Comparison of ENCODE assay signal across 8 cellular contexts in genomic region chr20:45322952-45323383, GRCh38. TPM values are rescaled to one million over a fixed set of nuclear protein-coding genes. Genes with fewer than 3 reads are reported as not detected.
DNase-seq lines count a peak whose midpoint lies in the region; ATAC-seq and TF ChIP-seq lines count a peak whose summit lies in the region.

No MANE protein-coding gene starts in this region.

- peaks cover 0 to 22% (median 0%) of the 10 kb centered on the region in 12 donors for H3K4me1 ChIP-seq in heart left ventricle

- H3K4me3 ChIP-seq in heart left ventricle = no peak overlapping the region

- 33 to 46% (median 36%) methylated on average over 7 of the region's 7 CpGs for WGBS in heart left ventricle, 4 donors

- H3K27ac ChIP-seq in heart left ventricle = peak overlapping the region in 2 of 12 donors; percentile 41 to 42
- H3K27ac ChIP-seq in substantia nigra (ENCODE audit: low read depth, low read length, poor library complexity, severe bottlenecking) = no peak overlapping the region

- H3K9me3 ChIP-seq in heart left ventricle = no peaks in the 10 kb centered on the region

- peaks cover 0 to 34% (median 19%) of the 10 kb centered on the region in 9 donors for H3K36me3 ChIP-seq in heart left ventricle

- intact Hi-C loops in heart left ventricle (cut with DNase I) = loop anchor here in 7 of 10 donors (2.0 to 5.0 kb wide), 6 partner anchors 39 to 449 kb away; partner anchors contain the start of gene SYS1 (in 1 of the 7)

- H3K27me3 ChIP-seq in heart left ventricle = peaks cover 0 to 2% (median 0%) of the 10 kb centered on the region in 9 donors

- TF ChIP-seq CTCF in heart left ventricle (IDR thresholded peaks at IDR 0.05) = peak; percentile 17 to 63 (median 46)

- DNase-seq in COLO668 (lab: John Stamatoyannopoulos, UW; ENCODE audit: unreplicated experiment) (peak; percentile 52), HUDEP-2 (lab: John Stamatoyannopoulos, UW; ENCODE audit: unreplicated experiment in 76 of 76) (peak in 71 of 76 experiments; percentile 8 to 82 (median 57)), T1000 (lab: John Stamatoyannopoulos, UW) (peak; percentile 26), heart left ventricle (peak in 4 of 5 donors; percentile 63 to 80 (median 74)), substantia nigra (lab: John Stamatoyannopoulos, UW) (peak in 42 of 49 donors; percentile 16 to 83 (median 56)), AG08396 (ENCODE audit: low spot score) (no peak)

- no peak for TF ChIP-seq POLR2A in heart left ventricle (IDR thresholded peaks at IDR 0.05)

- ATAC-seq in heart left ventricle = peak; percentile 77 to 82 (median 80)
- no peak for ATAC-seq in HG02623 (IDR thresholded peaks at IDR 0.05; ENCODE audit: unreplicated experiment)
- ATAC-seq in GM19395 (IDR thresholded peaks at IDR 0.05; ENCODE audit: unreplicated experiment) = no peak

RNA-seq across cellular contexts. Expression of gene MATN4, which starts 14.9 kb away (rescaled TPM):
- total RNA-seq in heart left ventricle = not detected
- not detected for polyA plus RNA-seq in heart left ventricle

RNA-seq across cellular contexts. Expression of gene RBPJL, which starts 16.3 kb away (rescaled TPM):
- not detected for total RNA-seq in heart left ventricle
- not detected for polyA plus RNA-seq in heart left ventricle

RNA-seq across cellular contexts. Expression of gene SDC4, which starts 25.3 kb away (rescaled TPM):
- 100 to 1,000 TPM in 2 of 9 donors, 10 to 100 TPM in 7; 62.1 to 140 (median 94.1) TPM for total RNA-seq in heart left ventricle
- 100 to 1,000 TPM in 1 of 2 donors, 10 to 100 TPM in 1; 44.3 to 139 TPM for polyA plus RNA-seq in heart left ventricle

RNA-seq across cellular contexts. Expression of gene SYS1, which starts 40.0 kb away (rescaled TPM):
- 10 to 100 TPM; 16.4 to 54.0 (median 23.0) TPM for total RNA-seq in heart left ventricle
- 10 to 100 TPM; 12.6 to 68.8 TPM for polyA plus RNA-seq in heart left ventricle

RNA-seq across cellular contexts. Expression of gene TP53TG5, which starts 55.2 kb away (rescaled TPM):
- 1 to 10 TPM in 2 of 9 donors, under 1 TPM in 5, not detected in 2; 0.32 to 3.2 (median 0.76) TPM for total RNA-seq in heart left ventricle
- 1 to 10 TPM in 1 of 2 donors, under 1 TPM in 1; 0.40 to 1.5 TPM for polyA plus RNA-seq in heart left ventricle

Comparison
In these comparisons a context has a peak if more than half of its experiments do, and no peak if none do; other contexts are left out.
1. ATAC-seq: peak in heart left ventricle (4 of 4); none in HG02623 (single experiment) and GM19395 (single experiment).